14 cellular contexts compared by ENCODE assay signal in the genomic region with DNA sequence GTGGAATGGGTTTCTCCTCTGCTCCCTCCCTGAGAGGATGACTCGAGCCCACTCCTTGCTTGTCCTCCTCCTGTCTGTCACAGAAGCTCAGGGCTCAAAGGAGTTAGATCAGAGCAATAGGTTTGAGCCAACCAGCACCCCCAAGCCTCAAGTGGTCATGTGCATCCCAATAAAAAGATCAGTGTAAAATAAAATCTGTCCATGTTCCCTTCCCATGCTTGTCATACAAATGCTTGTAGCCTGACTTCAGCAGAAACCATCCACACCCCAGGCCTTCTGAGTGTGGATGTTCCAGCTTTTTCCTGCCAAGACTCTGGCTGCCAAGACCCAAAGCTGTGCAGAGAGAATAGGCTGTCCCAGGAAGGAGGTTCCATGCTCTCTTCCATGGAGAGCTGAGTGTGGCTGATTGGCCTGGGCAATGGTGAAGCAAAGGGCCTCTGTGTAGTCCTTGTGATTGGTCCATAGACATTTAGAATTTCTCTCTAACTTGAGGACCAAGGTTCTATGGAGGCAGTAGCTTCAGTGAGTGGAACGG.
DNase-seq lines count a peak whose midpoint lies in the region; ATAC-seq, FAIRE-seq and TF ChIP-seq lines count a peak whose summit lies in the region.
"Had no signal": no experiment of that assay in that cellular context is flagged by ENCODE, and none has a peak within 500 bp of the region (broad histone marks: within the 10 kb centered on the region; RNA-seq: fewer than 3 reads in every experiment).

No MANE protein-coding gene starts in this region.

- H3K27ac Mint-ChIP-seq in osteocyte (ENCODE audit: unreplicated experiment) = no peak overlapping the region
- H3K27ac Mint-ChIP-seq: CD8-positive, alpha-beta memory T cell had no signal

- no peaks in the 10 kb centered on the region for H3K36me3 Mint-ChIP-seq in osteocyte (ENCODE audit: unreplicated experiment)

- H3K4me1 ChIP-seq in right atrium auricular region = peaks cover 0 to 17% of the 10 kb centered on the region in 2 donors
- H3K4me1 ChIP-seq: HAP-1 had no signal

- DNase-seq in Right ventricle myocardium inferior (ENCODE audit: missing footprints) (no peak), right atrium auricular region (ENCODE audit: low spot score) (no peak), left ventricle myocardium superior (no peak), osteocyte (ENCODE audit: extremely low spot score, unreplicated experiment) (peak; percentile 32), midbrain (lab: John Stamatoyannopoulos, UW) (no peak), D721Med (ENCODE audit: insufficient read length, low spot score) (no peak)
- no peak for DNase-seq in activated CD8-positive, alpha-beta memory T cell treated with anti-CD3 and anti-CD28 coated beads for 24 hours
- DNase-seq: 8988T; AML-193; CD8-positive, alpha-beta memory T cell; DMS 273 treated with DMSO at 0.1 percent for 48 hours had no signal

- TF ChIP-seq CTCF in right atrium auricular region (IDR thresholded peaks at IDR 0.05) (no peak), osteocyte (IDR thresholded peaks at IDR 0.05) (no peak), D721Med (IDR thresholded peaks at IDR 0.05; ENCODE audit: insufficient read depth, missing control alignments) (no peak)

- intact Hi-C loops in Right ventricle myocardium inferior (cut with DNase I) (no loop called here), left ventricle myocardium superior (cut with micrococcal nuclease) (no loop called here)

- no peak overlapping the region for H3K4me3 ChIP-seq in right atrium auricular region
- H3K4me3 ChIP-seq: BLaER1, HAP-1 had no signal

- no peak for FAIRE-seq in D721Med (lab: Jason Lieb, UNC)
- FAIRE-seq: H1 had no signal

- peaks cover 20% of the 10 kb centered on the region for H3K27me3 Mint-ChIP-seq in osteocyte (ENCODE audit: unreplicated experiment)

- H3K27me3 ChIP-seq in right atrium auricular region = no peaks in the 10 kb centered on the region
- H3K27me3 ChIP-seq: BLaER1 had no signal

- H3K9me3 Mint-ChIP-seq in osteocyte (ENCODE audit: unreplicated experiment) = peaks cover 22% of the 10 kb centered on the region

- no peak overlapping the region for H3K27ac ChIP-seq in right atrium auricular region
- H3K27ac ChIP-seq: BLaER1 had no signal

- ATAC-seq in Right ventricle myocardium inferior = peak; percentile 79
- ATAC-seq in left ventricle myocardium superior = peak; percentile 76

- H3K4me3 Mint-ChIP-seq in osteocyte (ENCODE audit: unreplicated experiment) = no peak overlapping the region
- H3K4me3 Mint-ChIP-seq: CD8-positive, alpha-beta memory T cell had no signal

- H3K36me3 ChIP-seq in right atrium auricular region = no peaks in the 10 kb centered on the region
- H3K36me3 ChIP-seq: BLaER1, HAP-1 had no signal

- no peaks in the 10 kb centered on the region for H3K4me1 Mint-ChIP-seq in osteocyte (ENCODE audit: unreplicated experiment)
- H3K4me1 Mint-ChIP-seq: CD8-positive, alpha-beta memory T cell had no signal

- H3K9me3 ChIP-seq in right atrium auricular region = peaks cover 4 to 14% of the 10 kb centered on the region in 2 donors
- H3K9me3 ChIP-seq: HAP-1 had no signal
